ENCODE assay signal across 1 cellular context in the genomic region with DNA sequence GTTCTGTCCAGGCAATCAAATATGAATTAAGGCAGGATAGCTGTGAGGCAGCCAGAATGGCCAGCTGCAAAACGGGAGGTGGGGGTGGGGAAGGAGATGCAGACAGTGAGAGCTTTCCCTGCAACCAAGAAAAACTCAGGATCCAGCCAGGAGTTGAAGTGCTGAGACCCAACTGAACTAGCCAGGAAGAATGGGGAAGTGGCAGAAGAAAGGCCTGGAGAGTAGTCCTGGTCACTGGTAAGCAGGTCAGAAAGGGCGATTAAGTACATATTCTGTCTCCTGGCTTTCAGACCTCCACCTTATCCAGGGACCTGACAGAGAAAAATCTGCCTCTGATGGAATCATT.
A peak's percentile ranks its signal among the peaks of the same experiment; 100 is the strongest.
TF ChIP-seq lines count a peak whose summit lies in the region.

No MANE protein-coding gene starts in this region.

TF ChIP-seq in K562, 482 proteins besides CTCF, POLR2A, EP300 and RAD21:
- TF ChIP-seq, protein P1, sequence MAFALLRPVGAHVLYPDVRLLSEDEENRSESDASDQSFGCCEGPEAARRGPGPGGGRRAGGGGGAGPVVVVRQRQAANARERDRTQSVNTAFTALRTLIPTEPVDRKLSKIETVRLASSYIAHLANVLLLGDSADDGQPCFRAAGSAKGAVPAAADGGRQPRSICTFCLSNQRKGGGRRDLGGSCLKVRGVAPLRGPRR (CRISPR knock-in tag; IDR thresholded peaks at IDR 0.05), result no peak
- TF ChIP-seq SPI1 (IDR thresholded peaks at IDR 0.05; ENCODE audit: borderline replicate concordance, low read depth, low read length), result peak; percentile 86
